22 cellular contexts compared by ENCODE assay signal in genomic region chr12:114438635-114439256, GRCh38. TPM values are rescaled to one million over a fixed set of nuclear protein-coding genes. Genes with fewer than 3 reads are reported as not detected.
DNase-seq lines count a peak whose midpoint lies in the region; ATAC-seq, FAIRE-seq and TF ChIP-seq lines count a peak whose summit lies in the region.
"Had no signal": no experiment of that assay in that cellular context is flagged by ENCODE, and none has a peak within 500 bp of the region (broad histone marks: within the 10 kb centered on the region; RNA-seq: fewer than 3 reads in every experiment).

No MANE protein-coding gene starts in this region.

- no peak overlapping the region for H4K8ac ChIP-seq in H1 (ENCODE audit: extremely low read depth, insufficient read depth, low read length)

- no peak for TF ChIP-seq CTCF in H1 (IDR thresholded peaks at IDR 0.05; ENCODE audit: control extremely low read depth in 1 of 3, insufficient read depth in 1 of 3, low read depth in 1 of 3, low read length in 3 of 3)

- ATAC-seq in activated CD8-positive, alpha-beta memory T cell treated with anti-CD3 and anti-CD28 coated beads, Interleukin-2, amount 10 ng/mL, durations not matched to agents 7 days and 5 days: no peak
- ATAC-seq: GM12878 had no signal

- H3K4me2 ChIP-seq in H1 (ENCODE audit: insufficient read depth in 1 of 2, low read depth in 2 of 2, low read length in 2 of 2): peak overlapping the region; percentile 35 to 64

- CTCF ChIA-PET in activated CD8-positive, alpha-beta memory T cell treated with anti-CD3 and anti-CD28 coated beads, Interleukin-2, amount 10 ng/mL, durations not matched to agents 7 days and 5 days (lab: Charles Lee): no interaction called here
- CTCF ChIA-PET in H1 (lab: Charles Lee; ENCODE audit: partially characterized antibody): interaction anchor here (0.8 to 1.6 kb wide), 11 partner anchors 8 to 458 kb away, joined by 3 to 6 read pairs (median 3); no protein-coding TSS in a partner anchor

- H3K4me3 ChIP-seq in HUES48 (ENCODE audit: low read depth, low read length) (peak overlapping the region; percentile 18; the same call in 1 of the 2 replicates), H1 (ENCODE audit: extremely low read depth in 1 of 4, insufficient read depth in 2 of 4, low read depth in 3 of 4, low read length in 4 of 4) (peak overlapping the region in 1 of 4 experiments; percentile 47; a peak in 2 of 8 replicates)
- H3K4me3 ChIP-seq: GM12878, MG63 had no signal

- intact Hi-C loops in posterior vena cava (cut with DNase I): no loop called here

- H2AK5ac ChIP-seq in H1 (ENCODE audit: low read depth, low read length): no peak overlapping the region

- H3K14ac ChIP-seq in H1 (ENCODE audit: insufficient read length): no peak overlapping the region

- H3K56ac ChIP-seq in H1 (replicated peaks; ENCODE audit: insufficient read length, low read depth, low read length): no peak overlapping the region

- H3K79me1 ChIP-seq in H1 (ENCODE audit: low read depth, low read length): no peaks in the 10 kb centered on the region

- H3K36me3 Mint-ChIP-seq in activated CD8-positive, alpha-beta memory T cell treated with anti-CD3 and anti-CD28 coated beads, Interleukin-2, amount 10 ng/mL, durations not matched to agents 7 days and 5 days: no peaks in the 10 kb centered on the region
- H3K36me3 Mint-ChIP-seq: CD4-positive, alpha-beta memory T cell; IgD-negative memory B cell had no signal

- H3K27me3 ChIP-seq in HUES48 (ENCODE audit: control insufficient read depth, insufficient read depth, low read length) (peaks cover 99% of the 10 kb centered on the region), H1 (replicated peaks in 1 of 4; ENCODE audit: control insufficient read depth in 3 of 4, extremely low read depth in 1 of 4, insufficient read depth in 3 of 4, low read length in 3 of 4) (peaks cover 72 to 86% (median 81%) of the 10 kb centered on the region in 4 experiments)

- no peak overlapping the region for H2BK120ac ChIP-seq in H1 (replicated peaks; ENCODE audit: low read depth, low read length)

- no peak overlapping the region for H3K23ac ChIP-seq in H1 (ENCODE audit: insufficient read length)

- no peak overlapping the region for H2AFZ ChIP-seq in H1 (ENCODE audit: low read length)

- no peaks in the 10 kb centered on the region for H3K36me3 ChIP-seq in ES-I3 (ENCODE audit: insufficient read depth, low read length)
- no peaks in the 10 kb centered on the region for H3K36me3 ChIP-seq in HUES48 (ENCODE audit: control insufficient read depth, insufficient read depth, low read length)
- peaks cover 0 to 2% (median 0%) of the 10 kb centered on the region in 4 experiments; a peak in 2 of 8 replicates for H3K36me3 ChIP-seq in H1 (ENCODE audit: control insufficient read depth in 2 of 4, insufficient read depth in 4 of 4, low read length in 3 of 4)
- H3K36me3 ChIP-seq: BE2C, MG63 had no signal

- no peak overlapping the region for H2BK5ac ChIP-seq in H1 (ENCODE audit: low read depth, low read length)

- H2BK15ac ChIP-seq in H1 (ENCODE audit: low read length): no peak overlapping the region

- no peak overlapping the region for H4K91ac ChIP-seq in H1 (replicated peaks; ENCODE audit: insufficient read length, low read length)

- no peaks in the 10 kb centered on the region for H3K23me2 ChIP-seq in H1 (ENCODE audit: low read depth, low read length)

- WGBS in H1 (ENCODE audit: extremely low coverage in 1 of 2, insufficient coverage in 1 of 2, insufficient read length in 1 of 2, insufficient replicate concordance in 2 of 2, low coverage in 1 of 2, low lambda C conversion rate in 2 of 2, missing lambda C conversion rate in 1 of 2), 2 experiments: 14 to 100% methylated on average over 1 to 8 of the region's 8 CpGs

- H3K9me3 ChIP-seq in ES-I3 (ENCODE audit: control insufficient read depth, insufficient read depth, low read length): peaks cover 6% of the 10 kb centered on the region; the same call in 1 of the 2 replicates
- peaks cover 5% of the 10 kb centered on the region; the same call in 1 of the 2 replicates for H3K9me3 ChIP-seq in HUES48 (ENCODE audit: control insufficient read depth, insufficient read depth, low read length)
- H3K9me3 ChIP-seq in H1 (ENCODE audit: insufficient read depth in 2 of 2, low read depth in 1 of 2, low read length in 1 of 2): 0 out of 4 replicates have a peak, but pooled peaks cover 0 to 5% of the 10 kb centered on the region in 2 experiments
- H3K9me3 ChIP-seq: BE2C, MG63 had no signal

- no peak for FAIRE-seq in H1 (lab: Jason Lieb, UNC)
- FAIRE-seq: A204.1, GM12878, GM19239 had no signal

- DNase-seq in activated CD8-positive, alpha-beta memory T cell treated with anti-CD3 and anti-CD28 coated beads, Interleukin-2, amount 10 ng/mL, durations not matched to agents 7 days and 5 days: no peak
- no peak for DNase-seq in activated CD8-positive, alpha-beta memory T cell treated with anti-CD3 and anti-CD28 coated beads for 24 hours
- no peak for DNase-seq in H1 (ENCODE audit: low read depth in 1 of 2, low spot score in 2 of 2)
- DNase-seq in posterior vena cava (ENCODE audit: low spot score): no peak
- DNase-seq in NCI-H1105 (lab: John Stamatoyannopoulos, UW): no peak
- DNase-seq: BE2C; CD4-positive, alpha-beta memory T cell; DMS153; Kasumi-1; MG63; NCI-H1694 treated with DMSO at 0.1 percent for 48 hours; NCI-H510A treated with DMSO at 0.1 percent for 48 hours; NCI-H774; OCI-M1; Right ventricle myocardium superior had no signal

- no peaks in the 10 kb centered on the region for H3K9me3 Mint-ChIP-seq in activated CD8-positive, alpha-beta memory T cell treated with anti-CD3 and anti-CD28 coated beads, Interleukin-2, amount 10 ng/mL, durations not matched to agents 7 days and 5 days (ENCODE audit: low read depth)

- TF ChIP-seq RAD21 in H1 (IDR thresholded peaks at IDR 0.05 in 1 of 2, conservative IDR thresholded peaks at IDR 0.05 in 1 of 2; ENCODE audit: low read depth in 2 of 2, low read length in 2 of 2): no peak

- H3K79me2 ChIP-seq in H1 (ENCODE audit: control insufficient read depth in 1 of 2, insufficient read depth in 2 of 2, low read length in 2 of 2): no peaks in the 10 kb centered on the region

- TF ChIP-seq POLR2A in H1 (IDR thresholded peaks at IDR 0.05; ENCODE audit: control extremely low read depth in 1 of 2, low read depth in 2 of 2, low read length in 2 of 2): no peak

- H3K27ac Mint-ChIP-seq in activated CD8-positive, alpha-beta memory T cell treated with anti-CD3 and anti-CD28 coated beads, Interleukin-2, amount 10 ng/mL, durations not matched to agents 7 days and 5 days: peak overlapping the region; percentile 26
- H3K27ac Mint-ChIP-seq: CD4-positive, alpha-beta memory T cell; IgD-negative memory B cell had no signal

- H3K9ac ChIP-seq in ES-I3 (ENCODE audit: low read depth, low read length): peak overlapping the region; percentile 31; the same call in 1 of the 2 replicates
- H3K9ac ChIP-seq in HUES48 (ENCODE audit: low read depth, low read length): no peak overlapping the region
- no peak overlapping the region for H3K9ac ChIP-seq in H1 (replicated peaks in 1 of 4; ENCODE audit: extremely low read depth in 1 of 4, low read depth in 3 of 4, low read length in 3 of 4)

- H3K4me1 ChIP-seq in ES-I3 (ENCODE audit: insufficient read depth, low read length) (peaks cover 4% of the 10 kb centered on the region; the same call in 1 of the 2 replicates), HUES48 (ENCODE audit: control insufficient read depth, insufficient read depth, low read length) (no peaks in the 10 kb centered on the region; the same call in 1 of the 2 replicates), H1 (replicated peaks in 1 of 4; ENCODE audit: control insufficient read depth in 3 of 4, insufficient read depth in 4 of 4, low read length in 3 of 4) (peaks cover 4 to 17% (median 6%) of the 10 kb centered on the region in 4 experiments; a peak in 5 of 7 replicates)
- H3K4me1 ChIP-seq: BE2C had no signal

- POLR2A ChIA-PET in H1 (lab: Charles Lee; ENCODE audit: partially characterized antibody): interaction anchor here (1.3 kb wide), 2 partner anchors 14 to 30 kb away, joined by 3 to 4 read pairs; no protein-coding TSS in a partner anchor

- H4K20me1 ChIP-seq in H1 (replicated peaks in 1 of 2; ENCODE audit: control insufficient read depth in 1 of 2, insufficient read depth in 2 of 2, low read length in 2 of 2): peaks cover 18 to 27% of the 10 kb centered on the region in 2 experiments

- H2BK12ac ChIP-seq in H1 (ENCODE audit: low read depth, low read length): no peak overlapping the region

- TF ChIP-seq EP300 in H1 (IDR thresholded peaks at IDR 0.05; ENCODE audit: borderline replicate concordance in 1 of 2, low read depth in 2 of 2, low read length in 2 of 2): no peak

- peaks cover 74% of the 10 kb centered on the region for H3K27me3 Mint-ChIP-seq in activated CD8-positive, alpha-beta memory T cell treated with anti-CD3 and anti-CD28 coated beads, Interleukin-2, amount 10 ng/mL, durations not matched to agents 7 days and 5 days

- H3K18ac ChIP-seq in H1 (ENCODE audit: extremely low read depth, low read length): no peak overlapping the region

- no peak overlapping the region for H4K5ac ChIP-seq in H1 (ENCODE audit: insufficient read length, low read depth, low read length)

- no peak overlapping the region for H3K27ac ChIP-seq in HUES48 (ENCODE audit: low read depth, low read length)
- H3K27ac ChIP-seq in H1 (ENCODE audit: low read depth, low read length): no peak overlapping the region

- H3K4me3 Mint-ChIP-seq in activated CD8-positive, alpha-beta memory T cell treated with anti-CD3 and anti-CD28 coated beads, Interleukin-2, amount 10 ng/mL, durations not matched to agents 7 days and 5 days: no peak overlapping the region
- H3K4me3 Mint-ChIP-seq: CD4-positive, alpha-beta memory T cell; IgD-negative memory B cell had no signal

- no peaks in the 10 kb centered on the region for H3K4me1 Mint-ChIP-seq in activated CD8-positive, alpha-beta memory T cell treated with anti-CD3 and anti-CD28 coated beads, Interleukin-2, amount 10 ng/mL, durations not matched to agents 7 days and 5 days
- H3K4me1 Mint-ChIP-seq: CD4-positive, alpha-beta memory T cell; IgD-negative memory B cell had no signal

- H2BK20ac ChIP-seq in H1 (ENCODE audit: low read length): no peak overlapping the region

- no peak overlapping the region for H3K4ac ChIP-seq in H1 (replicated peaks; ENCODE audit: insufficient read length, low read depth, low read length)

RNA-seq across cellular contexts. Expression of gene TBX5, which starts 32.8 kb away (rescaled TPM):
- not detected for total RNA-seq in activated CD8-positive, alpha-beta memory T cell treated with anti-CD3 and anti-CD28 coated beads, Interleukin-2, amount 10 ng/mL, durations not matched to agents 7 days and 5 days
- total RNA-seq in H1 (2021; fragmentation: NEBNext Ultra II Directional; extraction: Animal tissue kit (Norgen Biotek cat#: 25700)): 0.08 TPM in 1 of 2 replicates, not detected in the other
- 0.05 TPM in 1 of 2 replicates, not detected in the other for polyA plus RNA-seq in H1 (2011; rRNA removed)
- not detected for polyA plus RNA-seq in H1 (2011; cell fraction: cytosol; rRNA removed)
- not detected for polyA plus RNA-seq in H1 (2011; cell fraction: nucleus; rRNA removed)
- polyA plus RNA-seq in H1 (2012, experiment 1 of 2): 0.13 TPM in 1 of 4 replicates, not detected in the others
- not detected for polyA plus RNA-seq in H1 (2012, experiment 2 of 2)
- 0.08 TPM for polyA plus RNA-seq in H1 (2013, experiment 1 of 2)
- polyA plus RNA-seq in H1 (2013, experiment 2 of 2): 0.09 TPM
- polyA minus RNA-seq in H1 (2011; rRNA and poly(A)+ RNA removed): not detected in 2 replicates
- not detected for polyA minus RNA-seq in H1 (2011; cell fraction: cytosol; rRNA and poly(A)+ RNA removed)
- polyA minus RNA-seq in H1 (2011; cell fraction: nucleus; rRNA and poly(A)+ RNA removed): not detected
- not detected for total RNA-seq in posterior vena cava
- total RNA-seq: CD4-positive, alpha-beta memory T cell; GM12878; H4 had no signal
- polyA plus RNA-seq: CD4-positive, alpha-beta memory T cell; IgD-negative memory B cell had no signal
